ENCODE assay signal across 21 cellular contexts in genomic region chr21:45871616-45872236, GRCh38.
DNase-seq lines count a peak whose midpoint lies in the region; ATAC-seq and TF ChIP-seq lines count a peak whose summit lies in the region.
"Had no signal": no experiment of that assay in that cellular context is flagged by ENCODE, and none has a peak within 500 bp of the region (broad histone marks: within the 10 kb centered on the region; RNA-seq: fewer than 3 reads in every experiment).

No MANE protein-coding gene starts in this region.

- no peaks in the 10 kb centered on the region for H3K27me3 Mint-ChIP-seq in endodermal cell (ENCODE audit: insufficient read depth)

- H3K4me1 Mint-ChIP-seq in endodermal cell = no peaks in the 10 kb centered on the region

- H3K27me3 ChIP-seq in endodermal cell (ENCODE audit: control insufficient read depth, insufficient read depth, low read length, poor library complexity, severe bottlenecking) (no peaks in the 10 kb centered on the region), upper lobe of right lung (no peaks in the 10 kb centered on the region), heart right ventricle (peaks cover 0 to 44% (median 5%) of the 10 kb centered on the region in 7 donors)

- H3K9me3 Mint-ChIP-seq in endodermal cell = no peaks in the 10 kb centered on the region
- H3K9me3 Mint-ChIP-seq: IgD-negative memory B cell had no signal

- no peak overlapping the region for H3K4me3 ChIP-seq in endodermal cell (ENCODE audit: low read length)
- no peak overlapping the region for H3K4me3 ChIP-seq in upper lobe of right lung
- no peak overlapping the region for H3K4me3 ChIP-seq in heart right ventricle

- 88 to 90% methylated on average over 13 to 22 of the region's 22 CpGs for WGBS in endodermal cell (ENCODE audit: insufficient coverage in 1 of 2, insufficient read length in 1 of 2), 2 experiments
- WGBS in heart right ventricle, 2 donors = 80 to 82% methylated on average over 22 of the region's 22 CpGs

- intact Hi-C loops in posterior vena cava (cut with DNase I) = no loop called here
- intact Hi-C loops in upper lobe of right lung (cut with DNase I) = no loop called here
- intact Hi-C loops in heart right ventricle (cut with DNase I) = loop anchor here in 1 of 10 donors (10.0 kb wide), 1 partner anchor 63 kb away; no protein-coding TSS in a partner anchor

- H3K36me3 ChIP-seq in endodermal cell (ENCODE audit: control insufficient read depth, insufficient read depth, low read length) (no peaks in the 10 kb centered on the region), upper lobe of right lung (no peaks in the 10 kb centered on the region), heart right ventricle (no peaks in the 10 kb centered on the region)

- H3K4me3 Mint-ChIP-seq in endodermal cell = no peak overlapping the region

- H3K27ac ChIP-seq in endodermal cell (ENCODE audit: low read depth, low read length) = no peak overlapping the region
- H3K27ac ChIP-seq in upper lobe of right lung = no peak overlapping the region
- no peak overlapping the region for H3K27ac ChIP-seq in heart right ventricle
- H3K27ac ChIP-seq: 22Rv1, HL-60 had no signal

- no peak overlapping the region for H3K27ac Mint-ChIP-seq in endodermal cell

- no peak overlapping the region for H3K9ac ChIP-seq in endodermal cell (ENCODE audit: extremely low read depth, low read length, poor library complexity, severe bottlenecking)

- DNase-seq in activated CD4-positive, CD25-positive, alpha-beta regulatory T cell treated with anti-CD3 and anti-CD28 coated beads, Interleukin-2, amount 50 U/mL, for 72 hours = peak; percentile 26
- DNase-seq in activated CD4-positive, CD25-positive, alpha-beta regulatory T cell (lab: John Stamatoyannopoulos, UW) = no peak
- DNase-seq in endodermal cell (peak; percentile 37), posterior vena cava (ENCODE audit: low spot score) (peak; percentile 73), upper lobe of right lung (peak; percentile 60), heart right ventricle (no peak), SHP77 treated with DMSO at 0.1 percent for 48 hours (lab: John Stamatoyannopoulos, UW) (no peak)
- DNase-seq: AML-193, GDM1, Karpas-422, NCI-H1417 treated with DMSO at 0.1 percent for 48 hours, NCI-H187 treated with DMSO at 0.1 percent for 48 hours, NCI-H226, NCI-H524, PC-3, RPMI8226 had no signal

- no peaks in the 10 kb centered on the region for H3K36me3 Mint-ChIP-seq in endodermal cell (ENCODE audit: low read depth)
- H3K36me3 Mint-ChIP-seq: IgD-negative memory B cell had no signal

- ATAC-seq in upper lobe of right lung (no peak), HG03520 (IDR thresholded peaks at IDR 0.05; ENCODE audit: unreplicated experiment) (no peak), heart right ventricle (no peak)
- ATAC-seq: PC-3 had no signal

- H3K9me3 ChIP-seq in endodermal cell (ENCODE audit: control insufficient read depth, low read length) = no peaks in the 10 kb centered on the region
- no peaks in the 10 kb centered on the region for H3K9me3 ChIP-seq in upper lobe of right lung
- no peaks in the 10 kb centered on the region for H3K9me3 ChIP-seq in heart right ventricle
- H3K9me3 ChIP-seq: Caco-2 had no signal

- H3K4me1 ChIP-seq in endodermal cell (ENCODE audit: control insufficient read depth, insufficient read depth, low read length) (no peaks in the 10 kb centered on the region), upper lobe of right lung (no peaks in the 10 kb centered on the region), heart right ventricle (peaks cover 0 to 8% (median 0%) of the 10 kb centered on the region in 9 donors)

- TF ChIP-seq CTCF in endodermal cell (conservative IDR thresholded peaks at IDR 0.05) (no peak), upper lobe of right lung (IDR thresholded peaks at IDR 0.05) (no peak), heart right ventricle (IDR thresholded peaks at IDR 0.05) (no peak)

Comparison
In these comparisons a context has a peak if more than half of its experiments do, and no peak if none do; other contexts are left out.
1. DNase-seq: peak in activated CD4-positive, CD25-positive, alpha-beta regulatory T cell treated with anti-CD3 and anti-CD28 coated beads, Interleukin-2, amount 50 U/mL, for 72 hours (single experiment), endodermal cell (single experiment), posterior vena cava (single experiment) and upper lobe of right lung (single experiment); none in activated CD4-positive, CD25-positive, alpha-beta regulatory T cell (0 of 4), heart right ventricle (0 of 2) and SHP77 treated with DMSO at 0.1 percent for 48 hours (single experiment).